Comparison of ENCODE assay signal across 20 cellular contexts in the genomic region with DNA sequence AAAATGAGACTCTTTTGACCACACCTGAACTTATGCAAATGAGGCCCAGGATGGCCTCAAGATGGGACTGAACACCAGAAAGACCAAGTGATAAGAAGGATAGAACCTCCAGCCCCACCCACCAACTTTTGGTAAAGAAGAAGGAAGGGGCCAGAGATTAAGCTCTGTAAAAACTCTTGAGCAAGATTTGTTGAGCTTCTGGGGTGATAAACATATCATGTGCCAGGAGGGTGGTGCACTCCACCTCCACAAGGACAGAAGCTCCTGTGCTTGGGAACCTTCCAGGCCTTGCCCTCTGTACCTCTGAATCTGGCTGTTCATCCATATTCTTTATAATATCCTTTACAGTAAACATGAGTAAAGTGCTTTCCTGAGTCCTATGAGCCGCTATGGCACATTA. TPM values are rescaled to one million over a fixed set of nuclear protein-coding genes. Genes with fewer than 3 reads are reported as not detected.
"Had no signal": no experiment of that assay in that cellular context is flagged by ENCODE, and none has a peak within 500 bp of the region (broad histone marks: within the 10 kb centered on the region; RNA-seq: fewer than 3 reads in every experiment).

No MANE protein-coding gene starts in this region.

- H3K9me3 Mint-ChIP-seq: activated CD4-positive, alpha-beta memory T cell treated with anti-CD3 and anti-CD28 coated beads for 36 hours; activated naive CD4-positive, alpha-beta T cell treated with anti-CD3 and anti-CD28 coated beads for 36 hours had no signal

- H3K36me3 ChIP-seq: esophagus squamous epithelium, gastrocnemius medialis, left ventricle myocardium inferior, sigmoid colon had no signal

- H3K4me3 Mint-ChIP-seq: activated CD4-positive, alpha-beta memory T cell treated with anti-CD3 and anti-CD28 coated beads for 36 hours; activated naive CD4-positive, alpha-beta T cell treated with anti-CD3 and anti-CD28 coated beads for 36 hours; natural killer cell had no signal

- H3K36me3 Mint-ChIP-seq: activated CD4-positive, alpha-beta memory T cell treated with anti-CD3 and anti-CD28 coated beads for 36 hours; natural killer cell had no signal

- H3K27ac Mint-ChIP-seq: activated CD4-positive, alpha-beta memory T cell treated with anti-CD3 and anti-CD28 coated beads for 36 hours; activated naive CD4-positive, alpha-beta T cell treated with anti-CD3 and anti-CD28 coated beads for 36 hours; natural killer cell; progenitor cell of endocrine pancreas had no signal

- ATAC-seq: gastrocnemius medialis, natural killer cell had no signal

- H3K4me1 ChIP-seq: gastrocnemius medialis had no signal

- DNase-seq: activated CD4-positive, alpha-beta memory T cell treated with anti-CD3 and anti-CD28 coated beads for 36 hours; activated CD4-positive, alpha-beta T cell treated with anti-CD3 and anti-CD28 coated beads for 48 hours; activated effector memory CD4-positive, alpha-beta T cell treated with Interleukin-2 at 50 U/mL for 16 hours; activated naive CD4-positive, alpha-beta T cell treated with anti-CD3 and anti-CD28 coated beads for 36 hours; activated T-cell treated with anti-CD3 and anti-CD28 coated beads, Interleukin-2, amount 50 U/mL, for 48 hours; amygdala; esophagus squamous epithelium; gastrocnemius medialis; left ventricle myocardium inferior; natural killer cell; retina; sigmoid colon; stimulated activated CD4-positive, alpha-beta T cell treated with anti-CD3 and anti-CD28 coated beads, Interleukin-4, amount 100 ng/mL, for 24 hours; stimulated activated naive CD4-positive, alpha-beta T cell treated with Interleukin-2 at 50 U/mL for 16 hours; T-helper 1 cell had no signal

- H3K9me3 ChIP-seq: esophagus squamous epithelium, gastrocnemius medialis, left ventricle myocardium inferior, sigmoid colon had no signal

- H3K27ac ChIP-seq: coronary artery, esophagus squamous epithelium, gastrocnemius medialis, left ventricle myocardium inferior, sigmoid colon had no signal

- FAIRE-seq: bronchial epithelial cell, keratinocyte had no signal

- H3K4me3 ChIP-seq: coronary artery, esophagus squamous epithelium, gastrocnemius medialis, left ventricle myocardium inferior, sigmoid colon had no signal

RNA-seq across cellular contexts. Expression of a gene that starts 5.3 kb away (rescaled TPM):
- total RNA-seq: left ventricle myocardium inferior, lung microvascular endothelial cell had no signal
